ENCODE assay signal across 3 cellular contexts in genomic region chr4:89767924-89768323, GRCh38.
"Had no signal": no experiment of that assay in that cellular context is flagged by ENCODE, and none has a peak within 500 bp of the region (broad histone marks: within the 10 kb centered on the region; RNA-seq: fewer than 3 reads in every experiment).

No MANE protein-coding gene starts in this region.

- H3K4me3 ChIP-seq: GM12878 had no signal

- ATAC-seq: GM12878 had no signal

- DNase-seq: GDM1, GF-D8 had no signal
